ENCODE assay signal across 5 cellular contexts in the genomic region with DNA sequence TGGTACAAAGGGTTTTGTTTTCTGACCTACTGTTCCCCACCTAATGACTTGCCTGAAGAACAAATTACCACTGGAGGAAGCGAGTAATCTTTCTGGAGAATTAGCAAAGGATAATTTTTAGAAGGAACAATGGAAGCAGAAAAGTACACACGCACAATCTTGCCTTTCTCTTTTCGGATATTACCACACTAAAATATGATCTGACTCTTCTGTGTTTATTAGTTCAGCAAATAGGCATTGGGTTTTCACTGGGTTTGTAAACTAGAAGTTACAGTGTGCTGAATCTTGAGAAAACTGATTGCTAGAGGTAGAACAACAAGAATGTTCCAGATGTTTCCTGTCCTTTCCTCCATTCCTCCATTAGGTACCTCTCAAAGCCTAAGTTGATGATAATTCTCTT.
"Had no signal": no experiment of that assay in that cellular context is flagged by ENCODE, and none has a peak within 500 bp of the region (broad histone marks: within the 10 kb centered on the region; RNA-seq: fewer than 3 reads in every experiment).

No MANE protein-coding gene starts in this region.

- DNase-seq: GM23248, H9, HCEC 1CT had no signal

- H2AFZ ChIP-seq: GM23248 had no signal

- H3K27ac ChIP-seq: GM23248, HL-60 had no signal

- H3K9ac ChIP-seq: GM23248 had no signal

- ATAC-seq: HepG2 had no signal

- H3K4me3 ChIP-seq: GM23248 had no signal
